In the genomic region with DNA sequence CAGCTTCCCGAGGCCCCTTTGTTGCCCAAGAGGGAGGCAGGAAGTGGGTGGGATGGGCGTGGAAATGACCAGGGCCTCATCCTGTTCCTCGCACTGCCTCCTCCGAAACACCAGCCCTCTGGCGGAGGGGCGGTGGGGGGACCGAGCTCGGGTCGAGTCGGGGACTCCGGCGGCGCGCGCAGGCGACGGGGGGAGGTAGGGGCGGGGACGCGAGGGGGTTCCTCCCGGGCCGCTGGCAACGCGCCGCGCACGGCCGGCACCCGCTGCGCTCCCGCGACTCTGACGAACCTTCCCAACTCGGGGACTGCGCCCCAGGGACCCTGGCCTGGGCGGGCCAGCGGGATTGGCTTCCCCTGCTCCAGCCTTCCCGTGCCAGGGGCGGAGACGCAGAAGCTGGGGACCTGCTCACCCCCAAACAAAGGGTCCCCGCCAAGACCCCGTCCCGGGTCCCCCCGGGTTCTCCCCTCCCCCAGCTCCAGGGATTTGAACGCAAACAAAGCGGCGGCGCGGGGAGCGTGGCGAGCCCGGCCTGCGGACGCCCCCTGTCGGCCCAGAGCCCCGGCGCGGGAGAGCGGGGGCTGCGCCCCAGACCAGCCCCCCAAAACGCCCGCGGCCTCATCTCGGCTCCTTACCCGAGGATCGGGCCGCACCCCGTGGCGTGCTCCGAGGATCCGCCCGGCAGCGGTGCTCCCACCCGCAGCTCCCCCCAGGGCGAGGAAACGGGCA, we compare ENCODE assay signal across 8 cellular contexts. TPM values are rescaled to one million over a fixed set of nuclear protein-coding genes. Genes with fewer than 3 reads are reported as not detected.
A peak's percentile ranks its signal among the peaks of the same experiment; 100 is the strongest.
DNase-seq lines count a peak whose midpoint lies in the region; ATAC-seq and TF ChIP-seq lines count a peak whose summit lies in the region.

No MANE protein-coding gene starts in this region.

- DNase-seq in HuH-7.5 (ENCODE audit: low spot score) (peak; percentile 97), RWPE2 (ENCODE audit: low spot score) (peak; percentile 90), adipocyte (ENCODE audit: low read depth) (peak; percentile 97), Right ventricle myocardium superior (peak; percentile 93), osteoblast (ENCODE audit: insufficient read length, low spot score, missing footprints) (peak; percentile 100)

- peaks cover 61% of the 10 kb centered on the region for H3K4me1 ChIP-seq in BLaER1
- peaks cover 12% of the 10 kb centered on the region for H3K4me1 ChIP-seq in RWPE2 (ENCODE audit: insufficient read depth, poor library complexity, severe bottlenecking)
- H3K4me1 ChIP-seq in adipocyte (ENCODE audit: control insufficient read depth, insufficient read depth, low read length) = peaks cover 23% of the 10 kb centered on the region
- peaks cover 27% of the 10 kb centered on the region for H3K4me1 ChIP-seq in osteoblast (ENCODE audit: insufficient read depth, low read length)

- H4K20me1 ChIP-seq in BLaER1 (peaks cover 46% of the 10 kb centered on the region), osteoblast (ENCODE audit: insufficient read depth, low read length) (peaks cover 40% of the 10 kb centered on the region)

- H3K27me3 ChIP-seq in BLaER1 (no peaks in the 10 kb centered on the region), RWPE2 (ENCODE audit: insufficient read depth, poor library complexity, severe bottlenecking) (no peaks in the 10 kb centered on the region), adipocyte (replicated peaks; ENCODE audit: control insufficient read depth, insufficient read depth, low read length) (no peaks in the 10 kb centered on the region), osteoblast (ENCODE audit: insufficient read depth, low read length) (no peaks in the 10 kb centered on the region)

- H3K9ac ChIP-seq in BLaER1 (peak overlapping the region; percentile 99), adipocyte (ENCODE audit: low read length) (peak overlapping the region; percentile 99)

- TF ChIP-seq CTCF in RWPE2 (IDR thresholded peaks at IDR 0.05; ENCODE audit: poor library complexity, severe bottlenecking) (peak; percentile 81), osteoblast (IDR thresholded peaks at IDR 0.05; ENCODE audit: extremely low read depth, low read depth, low read length) (peak; percentile 45)

- H2AFZ ChIP-seq in osteoblast (ENCODE audit: low read length) = peak overlapping the region; percentile 70

- H3K4me2 ChIP-seq in BLaER1 = peak overlapping the region; percentile 99
- peak overlapping the region; percentile 93 for H3K4me2 ChIP-seq in osteoblast (ENCODE audit: insufficient read depth, low read length)

- H3K27ac ChIP-seq in BLaER1 (peak overlapping the region; percentile 99), RWPE2 (ENCODE audit: poor library complexity, severe bottlenecking) (peak overlapping the region; percentile 78), osteoblast (ENCODE audit: low read depth, low read length) (peak overlapping the region; percentile 73)

- H3K9me3 ChIP-seq in BLaER1 = no peaks in the 10 kb centered on the region
- H3K9me3 ChIP-seq in RWPE2 (ENCODE audit: severe bottlenecking) = no peaks in the 10 kb centered on the region
- no peaks in the 10 kb centered on the region for H3K9me3 ChIP-seq in adipocyte (ENCODE audit: control insufficient read depth, low read length)
- H3K9me3 ChIP-seq in osteoblast (ENCODE audit: low read depth, low read length) = no peaks in the 10 kb centered on the region

- ATAC-seq in GM19025 (IDR thresholded peaks at IDR 0.05; ENCODE audit: low read depth, unreplicated experiment) (peak; percentile 35), RWPE2 (ENCODE audit: low read depth) (peak; percentile 79), Right ventricle myocardium superior (ENCODE audit: poor library complexity) (peak; percentile 68), GM21390 (IDR thresholded peaks at IDR 0.05; ENCODE audit: unreplicated experiment) (no peak)

- intact Hi-C loops in Right ventricle myocardium superior (cut with DNase I) = loop anchor here (2.0 kb wide), 1 partner anchor 40 kb away; no protein-coding TSS in a partner anchor

- peaks cover 39% of the 10 kb centered on the region for H3K79me2 ChIP-seq in osteoblast (ENCODE audit: insufficient read depth, low read length)

- H3K4me3 ChIP-seq in BLaER1 (peak overlapping the region; percentile 98), RWPE2 (ENCODE audit: severe bottlenecking) (peak overlapping the region; percentile 90), adipocyte (ENCODE audit: low read length) (peak overlapping the region; percentile 94), osteoblast (ENCODE audit: insufficient read depth, low read length) (peak overlapping the region; percentile 88)

- H3K36me3 ChIP-seq in BLaER1 = peaks cover 36% of the 10 kb centered on the region
- H3K36me3 ChIP-seq in RWPE2 (ENCODE audit: low read depth) = peaks cover 40% of the 10 kb centered on the region
- H3K36me3 ChIP-seq in adipocyte (ENCODE audit: control insufficient read depth, insufficient read depth, low read length, severe bottlenecking) = peaks cover 35% of the 10 kb centered on the region
- H3K36me3 ChIP-seq in osteoblast (ENCODE audit: insufficient read depth, low read length) = peaks cover 30% of the 10 kb centered on the region

RNA-seq across cellular contexts. Expression of a gene that starts 1.2 kb away (rescaled TPM):
- total RNA-seq in Right ventricle myocardium superior = 18.2 TPM
- 28.0 and 29.7 TPM in 2 replicates for total RNA-seq in osteoblast

RNA-seq across cellular contexts. Expression of a gene that starts 10.9 kb away (rescaled TPM):
- total RNA-seq in Right ventricle myocardium superior = 14.6 TPM
- 5.1 and 5.9 TPM in 2 replicates for total RNA-seq in osteoblast

RNA-seq across cellular contexts. Expression of a gene that starts 24.9 kb away (rescaled TPM):
- total RNA-seq in Right ventricle myocardium superior (10.6 TPM), osteoblast (1.8 and 2.1 TPM in 2 replicates)

RNA-seq across cellular contexts. Expression of a gene that starts 52.6 kb away (rescaled TPM):
- total RNA-seq in Right ventricle myocardium superior (13.5 TPM), osteoblast (8.7 and 8.8 TPM in 2 replicates)
